ENCODE assay signal across 1 cellular context in genomic region chrX:153647461-153648357, GRCh38.
TF ChIP-seq lines count a peak whose summit lies in the region.

No MANE protein-coding gene starts in this region.

TF ChIP-seq in H1, 55 proteins besides CTCF, POLR2A, EP300 and RAD21:
- no peak for TF ChIP-seq POU5F1 (IDR thresholded peaks at IDR 0.05; ENCODE audit: low read depth, low read length)
- no peak for TF ChIP-seq KDM5A (IDR thresholded peaks at IDR 0.05; ENCODE audit: low read length)
- no peak for TF ChIP-seq KDM1A (IDR thresholded peaks at IDR 0.05; ENCODE audit: borderline replicate concordance, low read length)
- TF ChIP-seq SIN3A (conservative IDR thresholded peaks at IDR 0.05 in 1 of 2, IDR thresholded peaks at IDR 0.05 in 1 of 2; ENCODE audit: low read depth in 1 of 2, low read length in 2 of 2), result no peak
- TF ChIP-seq SRF (IDR thresholded peaks at IDR 0.05; ENCODE audit: low read depth, low read length), result no peak
- TF ChIP-seq YY1 (IDR thresholded peaks at IDR 0.05; ENCODE audit: low read depth, low read length), result no peak
- TF ChIP-seq TAF1 (IDR thresholded peaks at IDR 0.05; ENCODE audit: low read depth, low read length), result no peak
- TF ChIP-seq ZNF274 (IDR thresholded peaks at IDR 0.05; ENCODE audit: borderline replicate concordance, extremely low read depth, low read length), result no peak
- TF ChIP-seq SUZ12 (IDR thresholded peaks at IDR 0.05; ENCODE audit: low read length), result peak; percentile 85
- no peak for TF ChIP-seq GABPA (IDR thresholded peaks at IDR 0.05; ENCODE audit: borderline replicate concordance, insufficient read depth, low read length)
- no peak for TF ChIP-seq KDM4A (IDR thresholded peaks at IDR 0.05; ENCODE audit: low read depth, low read length, severe bottlenecking)
- peak; percentile 75 for TF ChIP-seq EZH2 (IDR thresholded peaks at IDR 0.05; ENCODE audit: low read depth, low read length, severe bottlenecking)
